Comparison of ENCODE assay signal across 28 cellular contexts in the genomic region with DNA sequence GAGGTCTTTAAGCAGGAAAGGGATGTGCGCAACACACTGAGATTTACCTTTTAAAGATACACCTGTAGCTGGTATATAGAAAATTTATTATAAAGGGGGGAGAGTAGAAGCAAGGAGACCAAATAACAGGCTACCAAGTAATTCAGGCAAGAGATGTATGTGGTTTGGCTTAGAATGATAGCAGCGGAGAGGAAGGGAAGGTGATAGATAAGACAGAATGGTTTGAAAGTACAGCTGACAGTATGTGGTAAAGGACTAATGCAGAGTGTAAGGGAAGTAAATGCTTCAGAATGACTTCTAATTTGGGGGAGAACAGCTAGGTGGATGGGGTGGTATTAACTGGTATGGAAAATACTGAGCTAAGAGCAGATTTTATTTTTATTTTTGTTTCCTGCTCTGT.
"Had no signal": no experiment of that assay in that cellular context is flagged by ENCODE, and none has a peak within 500 bp of the region (broad histone marks: within the 10 kb centered on the region; RNA-seq: fewer than 3 reads in every experiment).

No MANE protein-coding gene starts in this region.

- H3K27ac ChIP-seq: ascending aorta, breast epithelium, cardiac muscle cell, coronary artery, dorsolateral prefrontal cortex, esophagus muscularis mucosa, gastroesophageal sphincter, heart right ventricle, VCaP had no signal

- H3K4me1 ChIP-seq: ascending aorta, breast epithelium, esophagus muscularis mucosa, gastroesophageal sphincter, heart right ventricle had no signal

- H3K4me3 ChIP-seq: ascending aorta, breast epithelium, cardiac muscle cell, coronary artery, dorsolateral prefrontal cortex, esophagus muscularis mucosa, gastroesophageal sphincter, heart right ventricle had no signal

- H3K36me3 ChIP-seq: ascending aorta, breast epithelium, cardiac muscle cell, esophagus muscularis mucosa, gastroesophageal sphincter, heart right ventricle had no signal

- ATAC-seq: activated naive CD4-positive, alpha-beta T cell treated with anti-CD3 and anti-CD28 coated beads, Interleukin-2, amount 50 U/mL, for 72 hours; activated T-cell treated with anti-CD3 and anti-CD28 coated beads, Interleukin-2, amount 50 U/mL, for 72 hours; gastroesophageal sphincter; heart right ventricle had no signal

- FAIRE-seq: TTC549 had no signal

- H3K27me3 ChIP-seq: ascending aorta, breast epithelium, cardiac muscle cell, dorsolateral prefrontal cortex, esophagus muscularis mucosa, gastroesophageal sphincter, heart right ventricle had no signal

- DNase-seq: activated CD4-positive, alpha-beta memory T cell treated with anti-CD3 and anti-CD28 coated beads, Interleukin-2, amount 10 ng/mL, durations not matched to agents 7 days and 5 days; activated CD4-positive, alpha-beta T cell treated with anti-CD3 and anti-CD28 coated beads for 1 hour; activated CD4-positive, alpha-beta T cell treated with anti-CD3 and anti-CD28 coated beads for 4 hours; activated CD4-positive, alpha-beta T cell treated with anti-CD3 and anti-CD28 coated beads, Interleukin-2, amount 10 ng/mL, durations not matched to agents 7 days and 5 days; activated CD4-positive, alpha-beta T cell treated with anti-CD3 and anti-CD28 coated beads, Interleukin-2, amount 50 U/mL, for 4 hours; activated CD8-positive, alpha-beta memory T cell treated with anti-CD3 and anti-CD28 coated beads, Interleukin-2, amount 50 U/mL, for 48 hours; activated gamma-delta T cell; activated naive CD4-positive, alpha-beta T cell; activated naive CD4-positive, alpha-beta T cell treated with anti-CD3 and anti-CD28 coated beads, Interleukin-2, amount 10 ng/mL, durations not matched to agents 7 days and 5 days; activated naive CD8-positive, alpha-beta T cell treated with anti-CD3 and anti-CD28 coated beads, Interleukin-2, amount 10 ng/mL, durations not matched to agents 7 days and 5 days; activated T-cell treated with anti-CD3 and anti-CD28 coated beads for 4 hours; activated T-cell treated with anti-CD3 and anti-CD28 coated beads, Interleukin-2, amount 50 U/mL, for 24 hours; activated T-cell treated with anti-CD3 and anti-CD28 coated beads, Interleukin-2, amount 50 U/mL, for 72 hours; central memory CD4-positive, alpha-beta T cell; dorsolateral prefrontal cortex; effector memory CD4-positive, alpha-beta T cell; foreskin melanocyte; heart right ventricle; T-helper 2 cell had no signal
